ENCODE assay signal across 8 cellular contexts in genomic region chr7:151060416-151061234, GRCh38. TPM values are rescaled to one million over a fixed set of nuclear protein-coding genes. Genes with fewer than 3 reads are reported as not detected.
DNase-seq lines count a peak whose midpoint lies in the region; ATAC-seq and TF ChIP-seq lines count a peak whose summit lies in the region.

No MANE protein-coding gene starts in this region.

- H2AFZ ChIP-seq in PC-3 (ENCODE audit: low read length) = peak overlapping the region; percentile 81; the same call in 1 of the 2 replicates

- H3K4ac ChIP-seq in mesendoderm (ENCODE audit: low read depth, low read length) = no peak overlapping the region

- H3K18ac ChIP-seq in mesendoderm (ENCODE audit: low read length) = peak overlapping the region; percentile 61

- H3K79me2 ChIP-seq in PC-3 (ENCODE audit: low read length) = peaks cover 39% of the 10 kb centered on the region
- no peaks in the 10 kb centered on the region for H3K79me2 ChIP-seq in mesendoderm (ENCODE audit: control insufficient read depth, insufficient read depth, low read length)

- H3K9me2 ChIP-seq in PC-3 (replicated peaks; ENCODE audit: low read length) = no peaks in the 10 kb centered on the region

- H2AK5ac ChIP-seq in mesendoderm (ENCODE audit: low read length) = peak overlapping the region; percentile 46

- CTCF ChIA-PET in PC-3 (lab: Charles Lee) = interaction anchor here (0.6 kb wide), 2 partner anchors 13 to 42 kb away, joined by 3 to 6 read pairs; no protein-coding TSS in a partner anchor

- no peaks in the 10 kb centered on the region for H3K9me3 ChIP-seq in PC-3 (ENCODE audit: low read length)
- no peaks in the 10 kb centered on the region for H3K9me3 ChIP-seq in upper lobe of left lung

- H3K4me2 ChIP-seq in PC-3 (ENCODE audit: low read length) (peak overlapping the region; percentile 99), mesendoderm (ENCODE audit: low read length) (peak overlapping the region; percentile 93)

- H2BK5ac ChIP-seq in mesendoderm (ENCODE audit: low read length) = no peak overlapping the region

- H3K27me3 ChIP-seq in PC-3 (ENCODE audit: low read length) (no peaks in the 10 kb centered on the region), mesendoderm (ENCODE audit: insufficient read depth, low read length, poor library complexity) (no peaks in the 10 kb centered on the region), upper lobe of left lung (no peaks in the 10 kb centered on the region)

- TF ChIP-seq EP300 in upper lobe of left lung (IDR thresholded peaks at IDR 0.05) = no peak

- H3K4me3 ChIP-seq in PC-3 (ENCODE audit: low read length) (peak overlapping the region; percentile 86), choroid plexus epithelial cell (ENCODE audit: low read depth, low read length) (peak overlapping the region; percentile 77), mesendoderm (ENCODE audit: low read length) (peak overlapping the region; percentile 71), upper lobe of left lung (peak overlapping the region; percentile 86 to 98 (median 90))

- intact Hi-C loops in PC-3 (cut with micrococcal nuclease) = no loop called here

- peaks cover 13% of the 10 kb centered on the region for H3K36me3 ChIP-seq in PC-3 (ENCODE audit: low read depth, low read length)
- H3K36me3 ChIP-seq in mesendoderm (ENCODE audit: control insufficient read depth, insufficient read depth, low read length) = peaks cover 2% of the 10 kb centered on the region
- peaks cover 14 to 27% (median 20%) of the 10 kb centered on the region in 4 donors for H3K36me3 ChIP-seq in upper lobe of left lung

- no peaks in the 10 kb centered on the region for H3F3A ChIP-seq in PC-3 (ENCODE audit: low read length, unreplicated experiment)

- H3K36me3 Mint-ChIP-seq in activated T-cell treated with anti-CD3 and anti-CD28 coated beads, Interleukin-2, amount 50 U/mL, for 24 hours (ENCODE audit: low read depth) = peaks cover 39% of the 10 kb centered on the region

- no peak overlapping the region for H4K8ac ChIP-seq in mesendoderm (ENCODE audit: low read depth, low read length)

- H3K23ac ChIP-seq in mesendoderm (ENCODE audit: low read length) = peak overlapping the region; percentile 75

- peak overlapping the region; percentile 95 for H3K56ac ChIP-seq in mesendoderm (ENCODE audit: low read length)

- peak; percentile 34 for TF ChIP-seq CTCF in PC-3 (conservative IDR thresholded peaks at IDR 0.05; ENCODE audit: low read depth, low read length)
- TF ChIP-seq CTCF in choroid plexus epithelial cell (conservative IDR thresholded peaks at IDR 0.05; ENCODE audit: low read depth, low read length) = peak; percentile 29
- TF ChIP-seq CTCF in upper lobe of left lung (IDR thresholded peaks at IDR 0.05) = no peak

- peak overlapping the region; percentile 8 for H2BK120ac ChIP-seq in mesendoderm (ENCODE audit: low read depth, low read length)

- H3K4me1 Mint-ChIP-seq in activated T-cell treated with anti-CD3 and anti-CD28 coated beads, Interleukin-2, amount 50 U/mL, for 24 hours (ENCODE audit: low read depth) = peaks cover 36% of the 10 kb centered on the region

- no CpG with 5 or more reads among the region's 21 CpGs for WGBS in mesendoderm (ENCODE audit: extremely low coverage, insufficient coverage, low lambda C conversion rate)
- WGBS in upper lobe of left lung, 2 donors = 10 to 13% methylated on average over 2 to 21 of the region's 21 CpGs

- H3K4me3 Mint-ChIP-seq in activated T-cell treated with anti-CD3 and anti-CD28 coated beads, Interleukin-2, amount 50 U/mL, for 24 hours = peak overlapping the region; percentile 94

- no peak for TF ChIP-seq POLR2A in upper lobe of left lung (IDR thresholded peaks at IDR 0.05)

- peaks cover 6% of the 10 kb centered on the region for H3K79me1 ChIP-seq in mesendoderm (ENCODE audit: low read length)

- H3K9ac ChIP-seq in PC-3 (ENCODE audit: low read length) = peak overlapping the region; percentile 89
- peak overlapping the region; percentile 86 for H3K9ac ChIP-seq in mesendoderm (ENCODE audit: low read length)

- peak overlapping the region; percentile 80 for H3K27ac Mint-ChIP-seq in activated T-cell treated with anti-CD3 and anti-CD28 coated beads, Interleukin-2, amount 50 U/mL, for 24 hours

- H3K9me3 Mint-ChIP-seq in activated T-cell treated with anti-CD3 and anti-CD28 coated beads, Interleukin-2, amount 50 U/mL, for 24 hours = no peaks in the 10 kb centered on the region

- H3K27ac ChIP-seq in PC-3 (ENCODE audit: low read length) (peak overlapping the region; percentile 97), mesendoderm (ENCODE audit: low read depth, low read length) (no peak overlapping the region), upper lobe of left lung (peak overlapping the region; percentile 90 to 99 (median 96))

- H2BK15ac ChIP-seq in mesendoderm (replicated peaks; ENCODE audit: low read depth) = no peak overlapping the region

- no peak overlapping the region for H4K5ac ChIP-seq in mesendoderm (ENCODE audit: low read length)

- peak; percentile 48 for DNase-seq in activated T-cell treated with anti-CD3 and anti-CD28 coated beads, Interleukin-2, amount 50 U/mL, for 24 hours
- DNase-seq in activated T-cell treated with anti-CD3 and anti-CD28 coated beads, Interleukin-2, amount 50 U/mL, for 1 hour = no peak
- DNase-seq in PC-3 (peak; percentile 60), choroid plexus epithelial cell (ENCODE audit: low read depth) (peak; percentile 44), mesendoderm (peak; percentile 29), upper lobe of left lung (peak in 1 of 2 donors; percentile 72), middle frontal gyrus (ENCODE audit: extremely low spot score, low spot score) (no peak), AG20443 (ENCODE audit: low spot score) (no peak)

- ATAC-seq in PC-3 = peak; percentile 0; the same call in 1 of the 2 replicates
- ATAC-seq in upper lobe of left lung (ENCODE audit: low FRiP score in 2 of 2) = no peak

- POLR2A ChIA-PET in PC-3 (lab: Charles Lee; ENCODE audit: unreplicated experiment) = no interaction called here

- H3K4me1 ChIP-seq in PC-3 (ENCODE audit: insufficient read depth, low read length) (peaks cover 48% of the 10 kb centered on the region), mesendoderm (ENCODE audit: control insufficient read depth, low read depth, low read length) (peaks cover 21% of the 10 kb centered on the region), upper lobe of left lung (peaks cover 38 to 65% (median 54%) of the 10 kb centered on the region in 4 donors)

- BruUV-seq in PC-3 (replicated peaks; lab: Mats Ljungman, UMichigan) = TSS peak; percentile 2

- H3K27me3 Mint-ChIP-seq in activated T-cell treated with anti-CD3 and anti-CD28 coated beads, Interleukin-2, amount 50 U/mL, for 24 hours = no peaks in the 10 kb centered on the region

- no peaks in the 10 kb centered on the region for H4K20me1 ChIP-seq in PC-3 (ENCODE audit: low read length)

RNA-seq across cellular contexts. Expression of gene SLC4A2, which starts 1.2 kb away (rescaled TPM):
- total RNA-seq in PC-3 (2014; rRNA removed) = 267 and 284 TPM in 2 replicates
- polyA plus RNA-seq in mesendoderm (2013, experiment 1 of 2) = 51.8 TPM
- 53.3 TPM for polyA plus RNA-seq in mesendoderm (2013, experiment 2 of 2)
- 100 to 1,000 TPM in 5 of 6 donors, 10 to 100 TPM in 1; 88.4 to 312 (median 188) TPM for total RNA-seq in upper lobe of left lung

RNA-seq across cellular contexts. Expression of gene CDK5, which starts 2.9 kb away (rescaled TPM):
- total RNA-seq in PC-3 (2014; rRNA removed) = 30.6 and 40.1 TPM in 2 replicates
- 9.7 TPM for polyA plus RNA-seq in mesendoderm (2013, experiment 1 of 2)
- polyA plus RNA-seq in mesendoderm (2013, experiment 2 of 2) = 10.1 TPM
- 10 to 100 TPM in 3 of 6 donors, 1 to 10 TPM in 3; 2.1 to 14.4 (median 10.1) TPM for total RNA-seq in upper lobe of left lung

RNA-seq across cellular contexts. Expression of gene ASIC3, which starts 12.3 kb away (rescaled TPM):
- total RNA-seq in PC-3 (2014; rRNA removed) (1.7 and 2.6 TPM in 2 replicates), upper lobe of left lung (10 to 100 TPM in 2 of 6 donors, 1 to 10 TPM in 4; 2.1 to 37.7 (median 4.0) TPM)
- polyA plus RNA-seq in mesendoderm (2013, experiment 1 of 2) = 0.27 TPM
- 0.31 TPM for polyA plus RNA-seq in mesendoderm (2013, experiment 2 of 2)

RNA-seq across cellular contexts. Expression of gene FASTK, which starts 20.0 kb away (rescaled TPM):
- total RNA-seq in PC-3 (2014; rRNA removed) (163 and 211 TPM in 2 replicates), upper lobe of left lung (100 to 1,000 TPM in 1 of 6 donors, 10 to 100 TPM in 5; 54.3 to 136 (median 78.0) TPM)
- polyA plus RNA-seq in mesendoderm (2013, experiment 1 of 2) = 29.3 TPM
- 27.9 TPM for polyA plus RNA-seq in mesendoderm (2013, experiment 2 of 2)

RNA-seq across cellular contexts. Expression of gene TMUB1, which starts 22.7 kb away (rescaled TPM):
- total RNA-seq in PC-3 (2014; rRNA removed) (52.1 and 71.6 TPM in 2 replicates), upper lobe of left lung (10 to 100 TPM; 35.3 to 72.9 (median 51.6) TPM)
- 43.1 TPM for polyA plus RNA-seq in mesendoderm (2013, experiment 1 of 2)
- polyA plus RNA-seq in mesendoderm (2013, experiment 2 of 2) = 42.0 TPM

Comparison
In these comparisons a context has a peak if more than half of its experiments do, and no peak if none do; other contexts are left out.
1. DNase-seq: peak in activated T-cell treated with anti-CD3 and anti-CD28 coated beads, Interleukin-2, amount 50 U/mL, for 24 hours (single experiment), PC-3 (single experiment), choroid plexus epithelial cell (single experiment) and mesendoderm (single experiment); none in activated T-cell treated with anti-CD3 and anti-CD28 coated beads, Interleukin-2, amount 50 U/mL, for 1 hour (single experiment), middle frontal gyrus (single experiment) and AG20443 (single experiment).
2. CTCF ChIP-seq: peak in PC-3 (single experiment) and choroid plexus epithelial cell (single experiment); none in upper lobe of left lung (0 of 6).
3. Peak in every context shown above with its lines, with median percentiles within 50 percentile points of each other: H3K4me3 ChIP-seq.